ENCODE assay signal across 8 cellular contexts in genomic region chr2:24793752-24794477, GRCh38. TPM values are rescaled to one million over a fixed set of nuclear protein-coding genes. Genes with fewer than 3 reads are reported as not detected.
DNase-seq lines count a peak whose midpoint lies in the region; ATAC-seq lines count a peak whose summit lies in the region.

No MANE protein-coding gene starts in this region.

- peaks cover 52% of the 10 kb centered on the region for H3K36me3 Mint-ChIP-seq in activated naive CD4-positive, alpha-beta T cell treated with anti-CD3 and anti-CD28 coated beads, Interleukin-2, amount 10 ng/mL, durations not matched to agents 7 days and 5 days
- H3K36me3 Mint-ChIP-seq in activated T-helper 2 cell treated with anti-CD3 and anti-CD28 coated beads, Interferon-gamma antibody, Interleukin-2, Interleukin-4, amounts not matched to agents 10 μg/mL and 5 μg/mL and 100 μg/mL, durations not matched to agents 14 hours and 24 hours and 36 hours (ENCODE audit: low read depth): peaks cover 47% of the 10 kb centered on the region
- H3K36me3 Mint-ChIP-seq in stimulated activated memory B cell treated with anti-CD40 and anti-IgM and Interleukin-4, amounts not matched to agents 10 μg/mL and 1 μg/mL and 100 μg/mL, for 72 hours: peaks cover 33% of the 10 kb centered on the region

- intact Hi-C loops in activated T-helper 2 cell treated with anti-CD3 and anti-CD28 coated beads, Interferon-gamma antibody, Interleukin-2, Interleukin-4, amounts not matched to agents 10 μg/mL and 5 μg/mL and 100 μg/mL, durations not matched to agents 14 hours and 24 hours and 36 hours (cut with micrococcal nuclease): loop anchor here (1.0 to 10.0 kb wide), 6 partner anchors 32 to 303 kb away; partner anchors contain the start of genes DNAJC27 and NCOA1

- peak overlapping the region; percentile 97 for H3K27ac Mint-ChIP-seq in activated naive CD4-positive, alpha-beta T cell treated with anti-CD3 and anti-CD28 coated beads, Interleukin-2, amount 10 ng/mL, durations not matched to agents 7 days and 5 days
- peak overlapping the region; percentile 99 for H3K27ac Mint-ChIP-seq in activated T-helper 2 cell treated with anti-CD3 and anti-CD28 coated beads, Interferon-gamma antibody, Interleukin-2, Interleukin-4, amounts not matched to agents 10 μg/mL and 5 μg/mL and 100 μg/mL, durations not matched to agents 14 hours and 24 hours and 36 hours
- H3K27ac Mint-ChIP-seq in stimulated activated memory B cell treated with anti-CD40 and anti-IgM and Interleukin-4, amounts not matched to agents 10 μg/mL and 1 μg/mL and 100 μg/mL, for 72 hours: peak overlapping the region; percentile 98

- peak; percentile 27 for DNase-seq in activated naive CD4-positive, alpha-beta T cell treated with anti-CD3 and anti-CD28 coated beads, Interleukin-2, amount 10 ng/mL, durations not matched to agents 7 days and 5 days
- DNase-seq in activated naive CD4-positive, alpha-beta T cell treated with Interleukin-2 at 50 U/mL for 16 hours: no peak
- DNase-seq in NCI-H1105 (lab: John Stamatoyannopoulos, UW): peak; percentile 23
- DNase-seq in activated T-helper 2 cell treated with anti-CD3 and anti-CD28 coated beads, Interferon-gamma antibody, Interleukin-2, Interleukin-4, amounts not matched to agents 10 μg/mL and 5 μg/mL and 100 μg/mL, durations not matched to agents 14 hours and 24 hours and 36 hours (ENCODE audit: low spot score): no peak

- no peaks in the 10 kb centered on the region for H3K27me3 Mint-ChIP-seq in activated naive CD4-positive, alpha-beta T cell treated with anti-CD3 and anti-CD28 coated beads, Interleukin-2, amount 10 ng/mL, durations not matched to agents 7 days and 5 days
- no peaks in the 10 kb centered on the region for H3K27me3 Mint-ChIP-seq in activated T-helper 2 cell treated with anti-CD3 and anti-CD28 coated beads, Interferon-gamma antibody, Interleukin-2, Interleukin-4, amounts not matched to agents 10 μg/mL and 5 μg/mL and 100 μg/mL, durations not matched to agents 14 hours and 24 hours and 36 hours (ENCODE audit: low read depth)
- H3K27me3 Mint-ChIP-seq in stimulated activated memory B cell treated with anti-CD40 and anti-IgM and Interleukin-4, amounts not matched to agents 10 μg/mL and 1 μg/mL and 100 μg/mL, for 72 hours: no peaks in the 10 kb centered on the region

- no peak for ATAC-seq in stimulated activated memory B cell treated with anti-CD40 and anti-IgM and Interleukin-4, amounts not matched to agents 10 μg/mL and 1 μg/mL and 100 μg/mL, for 72 hours
- no peak for ATAC-seq in HG03159 (IDR thresholded peaks at IDR 0.05; ENCODE audit: unreplicated experiment)
- no peak for ATAC-seq in HG02610 (IDR thresholded peaks at IDR 0.05; ENCODE audit: unreplicated experiment)

- no peaks in the 10 kb centered on the region for H3K9me3 ChIP-seq in iPS-18c (ENCODE audit: control insufficient read depth, insufficient read depth, low read length)

- H3K4me1 Mint-ChIP-seq in activated naive CD4-positive, alpha-beta T cell treated with anti-CD3 and anti-CD28 coated beads, Interleukin-2, amount 10 ng/mL, durations not matched to agents 7 days and 5 days: peaks cover 44% of the 10 kb centered on the region
- peaks cover 41% of the 10 kb centered on the region for H3K4me1 Mint-ChIP-seq in activated T-helper 2 cell treated with anti-CD3 and anti-CD28 coated beads, Interferon-gamma antibody, Interleukin-2, Interleukin-4, amounts not matched to agents 10 μg/mL and 5 μg/mL and 100 μg/mL, durations not matched to agents 14 hours and 24 hours and 36 hours (ENCODE audit: low read depth)
- H3K4me1 Mint-ChIP-seq in stimulated activated memory B cell treated with anti-CD40 and anti-IgM and Interleukin-4, amounts not matched to agents 10 μg/mL and 1 μg/mL and 100 μg/mL, for 72 hours: peaks cover 21% of the 10 kb centered on the region

- CTCF ChIA-PET in activated naive CD4-positive, alpha-beta T cell treated with anti-CD3 and anti-CD28 coated beads, Interleukin-2, amount 10 ng/mL, durations not matched to agents 7 days and 5 days (lab: Charles Lee): interaction anchor here (0.9 to 3.7 kb wide), 3 partner anchors 33 to 384 kb away, joined by 3 to 17 read pairs (median 4); no protein-coding TSS in a partner anchor

- H3K4me3 ChIP-seq in iPS-18c (ENCODE audit: insufficient read depth, low read depth, low read length): peak overlapping the region; percentile 98

- H3K9me3 Mint-ChIP-seq in activated naive CD4-positive, alpha-beta T cell treated with anti-CD3 and anti-CD28 coated beads, Interleukin-2, amount 10 ng/mL, durations not matched to agents 7 days and 5 days: no peaks in the 10 kb centered on the region
- no peaks in the 10 kb centered on the region for H3K9me3 Mint-ChIP-seq in activated T-helper 2 cell treated with anti-CD3 and anti-CD28 coated beads, Interferon-gamma antibody, Interleukin-2, Interleukin-4, amounts not matched to agents 10 μg/mL and 5 μg/mL and 100 μg/mL, durations not matched to agents 14 hours and 24 hours and 36 hours
- H3K9me3 Mint-ChIP-seq in stimulated activated memory B cell treated with anti-CD40 and anti-IgM and Interleukin-4, amounts not matched to agents 10 μg/mL and 1 μg/mL and 100 μg/mL, for 72 hours: no peaks in the 10 kb centered on the region

- peak overlapping the region; percentile 90 for H3K4me3 Mint-ChIP-seq in activated naive CD4-positive, alpha-beta T cell treated with anti-CD3 and anti-CD28 coated beads, Interleukin-2, amount 10 ng/mL, durations not matched to agents 7 days and 5 days
- peak overlapping the region; percentile 95 for H3K4me3 Mint-ChIP-seq in activated T-helper 2 cell treated with anti-CD3 and anti-CD28 coated beads, Interferon-gamma antibody, Interleukin-2, Interleukin-4, amounts not matched to agents 10 μg/mL and 5 μg/mL and 100 μg/mL, durations not matched to agents 14 hours and 24 hours and 36 hours (ENCODE audit: low read depth)
- peak overlapping the region; percentile 95 for H3K4me3 Mint-ChIP-seq in stimulated activated memory B cell treated with anti-CD40 and anti-IgM and Interleukin-4, amounts not matched to agents 10 μg/mL and 1 μg/mL and 100 μg/mL, for 72 hours

RNA-seq across cellular contexts. Expression of gene CENPO, which starts 0.7 kb away (rescaled TPM):
- 41.8 and 46.4 TPM in 2 replicates for total RNA-seq in activated T-helper 2 cell treated with anti-CD3 and anti-CD28 coated beads, Interferon-gamma antibody, Interleukin-2, Interleukin-4, amounts not matched to agents 10 μg/mL and 5 μg/mL and 100 μg/mL, durations not matched to agents 14 hours and 24 hours and 36 hours

RNA-seq across cellular contexts. Expression of gene PTRHD1, which starts 0.7 kb away (rescaled TPM):
- 25.9 and 26.6 TPM in 2 replicates for total RNA-seq in activated T-helper 2 cell treated with anti-CD3 and anti-CD28 coated beads, Interferon-gamma antibody, Interleukin-2, Interleukin-4, amounts not matched to agents 10 μg/mL and 5 μg/mL and 100 μg/mL, durations not matched to agents 14 hours and 24 hours and 36 hours

Comparison
In these comparisons a context has a peak if more than half of its experiments do, and no peak if none do; other contexts are left out.
1. DNase-seq: peak in activated naive CD4-positive, alpha-beta T cell treated with anti-CD3 and anti-CD28 coated beads, Interleukin-2, amount 10 ng/mL, durations not matched to agents 7 days and 5 days (single experiment) and NCI-H1105 (single experiment); none in activated naive CD4-positive, alpha-beta T cell treated with Interleukin-2 at 50 U/mL for 16 hours (single experiment) and activated T-helper 2 cell treated with anti-CD3 and anti-CD28 coated beads, Interferon-gamma antibody, Interleukin-2, Interleukin-4, amounts not matched to agents 10 μg/mL and 5 μg/mL and 100 μg/mL, durations not matched to agents 14 hours and 24 hours and 36 hours (single experiment).
2. Peak in every context shown above with its lines, with median percentiles within 50 percentile points of each other: H3K27ac Mint-ChIP-seq and H3K4me3 Mint-ChIP-seq.